In the genomic region with DNA sequence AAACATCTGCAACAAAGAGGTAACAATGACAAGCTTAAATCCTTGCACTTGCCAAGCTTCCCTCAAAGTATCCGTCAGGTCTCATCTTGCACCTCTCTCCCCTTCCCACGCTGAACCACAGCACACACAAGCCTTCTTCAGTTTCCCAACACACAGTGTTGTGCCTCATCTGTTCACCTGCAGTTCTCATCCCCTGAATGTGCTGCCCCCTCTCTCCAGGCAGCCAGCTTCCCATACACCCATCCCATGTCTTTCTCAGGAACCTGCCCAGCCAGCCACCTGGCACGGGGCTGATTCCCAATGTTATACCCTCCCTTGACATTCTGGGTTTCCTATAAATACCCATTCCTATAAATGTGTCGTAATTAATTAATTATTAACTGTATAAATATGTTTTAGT, we compare ENCODE assay signal across 16 cellular contexts.
"Had no signal": no experiment of that assay in that cellular context is flagged by ENCODE, and none has a peak within 500 bp of the region (broad histone marks: within the 10 kb centered on the region; RNA-seq: fewer than 3 reads in every experiment).

No MANE protein-coding gene starts in this region.

- H3K4me3 Mint-ChIP-seq: dendritic cell treated with granulocyte-macrophage colony-stimulating factor and Interleukin-4, amounts not matched to agents 40 ng/mL and 50 ng/mL, for 4 days; naive thymus-derived CD4-positive, alpha-beta T cell; nephron progenitor cell; stimulated activated naive B cell treated with anti-CD40 and anti-IgM and Interleukin-4, amounts not matched to agents 10 μg/mL and 1 μg/mL and 100 μg/mL, for 72 hours; stimulated activated naive CD8-positive, alpha-beta T cell treated with anti-CD3 and anti-CD28 coated beads, Interleukin-15, amount 100 ng/mL, for 72 hours had no signal

- H3K9me3 ChIP-seq: testis had no signal

- H3K27ac Mint-ChIP-seq: dendritic cell treated with granulocyte-macrophage colony-stimulating factor and Interleukin-4, amounts not matched to agents 40 ng/mL and 50 ng/mL, for 4 days; naive thymus-derived CD4-positive, alpha-beta T cell; nephron progenitor cell; stimulated activated naive B cell treated with anti-CD40 and anti-IgM and Interleukin-4, amounts not matched to agents 10 μg/mL and 1 μg/mL and 100 μg/mL, for 72 hours; stimulated activated naive CD8-positive, alpha-beta T cell treated with anti-CD3 and anti-CD28 coated beads, Interleukin-15, amount 100 ng/mL, for 72 hours had no signal

- DNase-seq: erythroblast; foreskin keratinocyte; kidney glomerular epithelial cell; naive thymus-derived CD4-positive, alpha-beta T cell; nephron progenitor cell; posterior cingulate gyrus; sigmoid colon; stimulated activated CD4-positive, alpha-beta T cell treated with anti-CD3 and anti-CD28 coated beads, Interleukin-2, amount 100 ng/mL, for 24 hours; stimulated activated CD4-positive, alpha-beta T cell treated with anti-CD3 and anti-CD28 coated beads, Interleukin-4, amount 100 ng/mL, for 4 hours; stimulated activated naive B cell treated with anti-CD40 and anti-IgM and Interleukin-4, amounts not matched to agents 10 μg/mL and 1 μg/mL and 100 μg/mL, for 72 hours; stimulated activated naive CD8-positive, alpha-beta T cell treated with anti-CD3 and anti-CD28 coated beads, Interleukin-15, amount 100 ng/mL, for 72 hours; testis had no signal

- H3K27ac ChIP-seq: foreskin keratinocyte, right atrium auricular region, sigmoid colon, testis had no signal

- H3K27me3 Mint-ChIP-seq: dendritic cell treated with granulocyte-macrophage colony-stimulating factor and Interleukin-4, amounts not matched to agents 40 ng/mL and 50 ng/mL, for 4 days; naive thymus-derived CD4-positive, alpha-beta T cell; stimulated activated naive B cell treated with anti-CD40 and anti-IgM and Interleukin-4, amounts not matched to agents 10 μg/mL and 1 μg/mL and 100 μg/mL, for 72 hours; stimulated activated naive CD8-positive, alpha-beta T cell treated with anti-CD3 and anti-CD28 coated beads, Interleukin-15, amount 100 ng/mL, for 72 hours had no signal

- H3K4me1 ChIP-seq: foreskin keratinocyte, right atrium auricular region, sigmoid colon, testis, tibial nerve had no signal

- H3K36me3 ChIP-seq: right atrium auricular region, sigmoid colon, tibial nerve had no signal

- H3K4me3 ChIP-seq: right atrium auricular region, sigmoid colon, skin epidermis, testis, tibial nerve had no signal

- H3K4me1 Mint-ChIP-seq: naive thymus-derived CD4-positive, alpha-beta T cell; nephron progenitor cell; stimulated activated naive B cell treated with anti-CD40 and anti-IgM and Interleukin-4, amounts not matched to agents 10 μg/mL and 1 μg/mL and 100 μg/mL, for 72 hours; stimulated activated naive CD8-positive, alpha-beta T cell treated with anti-CD3 and anti-CD28 coated beads, Interleukin-15, amount 100 ng/mL, for 72 hours had no signal

- ATAC-seq: naive thymus-derived CD4-positive, alpha-beta T cell; stimulated activated naive B cell treated with anti-CD40 and anti-IgM and Interleukin-4, amounts not matched to agents 10 μg/mL and 1 μg/mL and 100 μg/mL, for 72 hours; stimulated activated naive CD8-positive, alpha-beta T cell treated with anti-CD3 and anti-CD28 coated beads, Interleukin-15, amount 100 ng/mL, for 72 hours had no signal

- H3K36me3 Mint-ChIP-seq: naive thymus-derived CD4-positive, alpha-beta T cell; stimulated activated naive B cell treated with anti-CD40 and anti-IgM and Interleukin-4, amounts not matched to agents 10 μg/mL and 1 μg/mL and 100 μg/mL, for 72 hours had no signal

- H3K27me3 ChIP-seq: foreskin keratinocyte, right atrium auricular region, sigmoid colon, testis, tibial nerve had no signal
